32 cellular contexts compared by ENCODE assay signal in genomic region chr4:56146956-56147355, GRCh38.
"Had no signal": no experiment of that assay in that cellular context is flagged by ENCODE, and none has a peak within 500 bp of the region (broad histone marks: within the 10 kb centered on the region; RNA-seq: fewer than 3 reads in every experiment).

No MANE protein-coding gene starts in this region.

- H3K4me1 Mint-ChIP-seq: activated naive CD4-positive, alpha-beta T cell treated with anti-CD3 and anti-CD28 coated beads, Interleukin-2, amount 10 ng/mL, durations not matched to agents 7 days and 5 days; central memory CD8-positive, alpha-beta T cell; memory B cell; stimulated activated memory B cell treated with anti-CD40 and anti-IgM and Interleukin-4, amounts not matched to agents 10 μg/mL and 1 μg/mL and 100 μg/mL, for 72 hours had no signal

- H3K36me3 ChIP-seq: heart right ventricle, pancreas, sigmoid colon, stomach, transverse colon, WERI-Rb-1 had no signal

- H3K27ac Mint-ChIP-seq: activated CD4-positive, alpha-beta memory T cell treated with anti-CD3 and anti-CD28 coated beads for 36 hours; activated naive CD4-positive, alpha-beta T cell treated with anti-CD3 and anti-CD28 coated beads, Interleukin-2, amount 10 ng/mL, durations not matched to agents 7 days and 5 days; activated T-cell treated with anti-CD3 and anti-CD28 coated beads, Interleukin-2, amount 50 U/mL, for 24 hours; dendritic cell treated with granulocyte-macrophage colony-stimulating factor and Interleukin-4, amounts not matched to agents 40 ng/mL and 50 ng/mL, for 4 days; endodermal cell; memory B cell; natural killer cell treated with Interleukin-12 subunit alpha and Interleukin-12 subunit beta and Interleukin-15 and Interleukin-18, amount 100 ng/mL, for 72 hours; stimulated activated memory B cell treated with anti-CD40 and anti-IgM and Interleukin-4, amounts not matched to agents 10 μg/mL and 1 μg/mL and 100 μg/mL, for 72 hours; T-helper 1 cell treated with Interleukin-12 subunit alpha and Interleukin-12 subunit beta and Interleukin-4 antibody, amounts not matched to agents 30 μg/mL and 1 μg/mL, for 36 hours had no signal

- H3K27ac ChIP-seq: foreskin keratinocyte, heart right ventricle, pancreas, psoas muscle, sigmoid colon, stomach, transverse colon, WERI-Rb-1 had no signal

- H3K36me3 Mint-ChIP-seq: activated CD4-positive, alpha-beta memory T cell treated with anti-CD3 and anti-CD28 coated beads for 36 hours; activated naive CD4-positive, alpha-beta T cell treated with anti-CD3 and anti-CD28 coated beads, Interleukin-2, amount 10 ng/mL, durations not matched to agents 7 days and 5 days; memory B cell; natural killer cell treated with Interleukin-12 subunit alpha and Interleukin-12 subunit beta and Interleukin-15 and Interleukin-18, amount 100 ng/mL, for 72 hours; stimulated activated memory B cell treated with anti-CD40 and anti-IgM and Interleukin-4, amounts not matched to agents 10 μg/mL and 1 μg/mL and 100 μg/mL, for 72 hours had no signal

- H3K4me1 ChIP-seq: foreskin keratinocyte, pancreas, psoas muscle, sigmoid colon, stomach, transverse colon had no signal

- H3K27me3 Mint-ChIP-seq: activated naive CD4-positive, alpha-beta T cell treated with anti-CD3 and anti-CD28 coated beads, Interleukin-2, amount 10 ng/mL, durations not matched to agents 7 days and 5 days; dendritic cell treated with granulocyte-macrophage colony-stimulating factor and Interleukin-4, amounts not matched to agents 40 ng/mL and 50 ng/mL, for 4 days; stimulated activated memory B cell treated with anti-CD40 and anti-IgM and Interleukin-4, amounts not matched to agents 10 μg/mL and 1 μg/mL and 100 μg/mL, for 72 hours had no signal

- DNase-seq: activated CD4-positive, alpha-beta memory T cell treated with anti-CD3 and anti-CD28 coated beads for 36 hours; activated CD4-positive, alpha-beta T cell treated with anti-CD3 and anti-CD28 coated beads for 48 hours; activated CD8-positive, alpha-beta memory T cell treated with anti-CD3 and anti-CD28 coated beads, Interleukin-2, amount 50 U/mL, for 4 hours; activated gamma-delta T cell; activated naive CD4-positive, alpha-beta T cell treated with anti-CD3 and anti-CD28 coated beads, Interleukin-2, amount 10 ng/mL, durations not matched to agents 7 days and 5 days; activated T-cell treated with anti-CD3 and anti-CD28 coated beads, Interleukin-2, amount 50 U/mL, for 24 hours; anterior cingulate cortex; endodermal cell; foreskin keratinocyte; heart right ventricle; mucosa of descending colon; pancreas; psoas muscle; sigmoid colon; small intestine; stimulated activated CD4-positive, alpha-beta T cell treated with anti-CD3 and anti-CD28 coated beads, Interleukin-1b, Interleukin-23, amount 100 ng/mL, for 48 hours; stimulated activated CD4-positive, alpha-beta T cell treated with anti-CD3 and anti-CD28 coated beads, Interleukin-4, amount 100 ng/mL, for 4 hours; stimulated activated CD8-positive, alpha-beta memory T cell treated with anti-CD3 and anti-CD28 coated beads, Interleukin-4, amount 100 ng/mL, for 48 hours; stomach; SW 1271; T-helper 9 cell; transverse colon; WERI-Rb-1 had no signal

- H3K9me3 Mint-ChIP-seq: activated CD4-positive, alpha-beta memory T cell treated with anti-CD3 and anti-CD28 coated beads for 36 hours; activated naive CD4-positive, alpha-beta T cell treated with anti-CD3 and anti-CD28 coated beads, Interleukin-2, amount 10 ng/mL, durations not matched to agents 7 days and 5 days; activated T-cell treated with anti-CD3 and anti-CD28 coated beads, Interleukin-2, amount 50 U/mL, for 24 hours; central memory CD8-positive, alpha-beta T cell; dendritic cell treated with granulocyte-macrophage colony-stimulating factor and Interleukin-4, amounts not matched to agents 40 ng/mL and 50 ng/mL, for 4 days; endodermal cell; memory B cell; natural killer cell treated with Interleukin-12 subunit alpha and Interleukin-12 subunit beta and Interleukin-15 and Interleukin-18, amount 100 ng/mL, for 72 hours; stimulated activated memory B cell treated with anti-CD40 and anti-IgM and Interleukin-4, amounts not matched to agents 10 μg/mL and 1 μg/mL and 100 μg/mL, for 72 hours; T-helper 1 cell treated with Interleukin-12 subunit alpha and Interleukin-12 subunit beta and Interleukin-4 antibody, amounts not matched to agents 30 μg/mL and 1 μg/mL, for 36 hours had no signal

- H3K4me3 Mint-ChIP-seq: activated CD4-positive, alpha-beta memory T cell treated with anti-CD3 and anti-CD28 coated beads for 36 hours; activated naive CD4-positive, alpha-beta T cell treated with anti-CD3 and anti-CD28 coated beads, Interleukin-2, amount 10 ng/mL, durations not matched to agents 7 days and 5 days; activated T-cell treated with anti-CD3 and anti-CD28 coated beads, Interleukin-2, amount 50 U/mL, for 24 hours; central memory CD8-positive, alpha-beta T cell; dendritic cell treated with granulocyte-macrophage colony-stimulating factor and Interleukin-4, amounts not matched to agents 40 ng/mL and 50 ng/mL, for 4 days; endodermal cell; memory B cell; natural killer cell treated with Interleukin-12 subunit alpha and Interleukin-12 subunit beta and Interleukin-15 and Interleukin-18, amount 100 ng/mL, for 72 hours; stimulated activated memory B cell treated with anti-CD40 and anti-IgM and Interleukin-4, amounts not matched to agents 10 μg/mL and 1 μg/mL and 100 μg/mL, for 72 hours; T-helper 1 cell treated with Interleukin-12 subunit alpha and Interleukin-12 subunit beta and Interleukin-4 antibody, amounts not matched to agents 30 μg/mL and 1 μg/mL, for 36 hours had no signal

- H3K27me3 ChIP-seq: heart right ventricle, pancreas, sigmoid colon, stomach, transverse colon had no signal

- H3K4me3 ChIP-seq: heart right ventricle, mucosa of descending colon, pancreas, psoas muscle, sigmoid colon, stomach, transverse colon had no signal

- ATAC-seq: activated CD4-positive, CD25-positive, alpha-beta regulatory T cell treated with anti-CD3 and anti-CD28 coated beads, Interleukin-2, amount 50 U/mL, for 24 hours; esophagus mucosa; foreskin keratinocyte; heart right ventricle; mucosa of descending colon; natural killer cell treated with Interleukin-12 subunit alpha and Interleukin-12 subunit beta and Interleukin-15 and Interleukin-18, amount 100 ng/mL, for 72 hours; pancreas; psoas muscle; stimulated activated memory B cell treated with anti-CD40 and anti-IgM and Interleukin-4, amounts not matched to agents 10 μg/mL and 1 μg/mL and 100 μg/mL, for 72 hours had no signal

- FAIRE-seq: bronchial epithelial cell, pancreas, small intestine had no signal

- H3K9me3 ChIP-seq: heart right ventricle, mucosa of descending colon, pancreas, psoas muscle, sigmoid colon, stomach, transverse colon had no signal
